In the genomic region with DNA sequence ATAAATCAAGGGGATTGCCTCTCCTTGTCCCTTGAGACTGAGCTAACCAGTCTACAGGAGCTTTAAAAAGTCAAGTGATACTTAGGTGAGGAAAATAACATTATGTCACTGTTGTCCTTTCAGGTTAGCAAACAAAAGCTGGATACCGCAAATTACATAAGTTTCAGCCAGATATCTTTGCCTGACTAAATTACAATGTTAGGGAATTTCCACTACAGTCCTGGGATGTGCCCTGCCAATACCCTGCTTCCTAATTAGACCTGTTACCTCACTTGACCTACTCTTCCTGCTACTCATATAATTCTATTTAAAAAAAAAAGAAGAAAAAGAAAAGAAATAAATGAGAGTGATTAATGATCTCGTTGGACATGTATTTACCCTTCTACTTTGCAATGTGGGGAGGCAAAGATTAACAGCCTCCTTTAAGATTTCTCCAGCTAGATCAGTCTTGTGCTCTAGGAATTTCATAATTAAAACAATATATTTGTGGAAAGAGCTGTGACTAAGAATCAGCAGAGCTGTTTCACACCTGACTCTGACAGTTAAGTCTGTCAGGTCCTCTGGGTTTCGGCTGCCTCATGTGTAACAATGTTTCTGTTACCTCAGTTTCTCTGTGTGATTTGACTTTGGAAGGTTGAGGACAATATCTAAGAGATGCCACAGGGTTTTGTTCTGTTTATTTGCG, we compare ENCODE assay signal across 15 cellular contexts.
DNase-seq lines count a peak whose midpoint lies in the region; ATAC-seq, FAIRE-seq and TF ChIP-seq lines count a peak whose summit lies in the region.
"Had no signal": no experiment of that assay in that cellular context is flagged by ENCODE, and none has a peak within 500 bp of the region (broad histone marks: within the 10 kb centered on the region; RNA-seq: fewer than 3 reads in every experiment).

No MANE protein-coding gene starts in this region.

- H3K4me3 Mint-ChIP-seq in Caco-2 (ENCODE audit: unreplicated experiment) (no peak overlapping the region), astrocyte (ENCODE audit: unreplicated experiment) (no peak overlapping the region), T-helper 17 cell (no peak overlapping the region), immature natural killer cell (no peak overlapping the region), natural killer cell (no peak overlapping the region)
- H3K4me3 Mint-ChIP-seq: activated naive CD4-positive, alpha-beta T cell treated with anti-CD3 and anti-CD28 coated beads, Interleukin-2, amount 50 U/mL, for 24 hours; stimulated activated memory B cell treated with anti-CD40 and anti-IgM and Interleukin-4, amounts not matched to agents 10 μg/mL and 1 μg/mL and 100 μg/mL, for 72 hours had no signal

- H4K20me1 ChIP-seq in IMR-90 (ENCODE audit: insufficient read depth, low read length) (no peaks in the 10 kb centered on the region), astrocyte (ENCODE audit: insufficient read depth, low read length) (no peaks in the 10 kb centered on the region)

- POLR2A ChIA-PET in Caco-2 (lab: Charles Lee) (interaction anchor here (0.6 kb wide), 1 partner anchor 640 kb away, joined by 3 read pairs; no protein-coding TSS in a partner anchor), IMR-90 (lab: Charles Lee; ENCODE audit: unreplicated experiment) (no interaction called here)

- dilution Hi-C loops in IMR-90 (cut with HindIII; ENCODE audit: low sequenced_read_pairs, unreplicated experiment): no loop called here

- H3K27ac ChIP-seq in IMR-90 (ENCODE audit: insufficient read depth, low read length) (no peak overlapping the region), astrocyte (ENCODE audit: low read depth, low read length) (peak overlapping the region; percentile 77)
- H3K27ac ChIP-seq: RWPE1 had no signal

- H3K36me3 Mint-ChIP-seq in Caco-2 (ENCODE audit: insufficient read depth, unreplicated experiment) (peaks cover 31% of the 10 kb centered on the region), astrocyte (ENCODE audit: low read depth, unreplicated experiment) (no peaks in the 10 kb centered on the region), T-helper 17 cell (ENCODE audit: low read depth) (no peaks in the 10 kb centered on the region), immature natural killer cell (no peaks in the 10 kb centered on the region), natural killer cell (no peaks in the 10 kb centered on the region)
- H3K36me3 Mint-ChIP-seq: activated naive CD4-positive, alpha-beta T cell treated with anti-CD3 and anti-CD28 coated beads, Interleukin-2, amount 50 U/mL, for 24 hours; stimulated activated memory B cell treated with anti-CD40 and anti-IgM and Interleukin-4, amounts not matched to agents 10 μg/mL and 1 μg/mL and 100 μg/mL, for 72 hours had no signal

- no peaks in the 10 kb centered on the region for H3K27me3 ChIP-seq in Caco-2 (replicated peaks; ENCODE audit: control insufficient read depth, insufficient read depth, low read length)
- H3K27me3 ChIP-seq in IMR-90 (ENCODE audit: control insufficient read depth, insufficient read depth, low read length): no peaks in the 10 kb centered on the region
- no peaks in the 10 kb centered on the region for H3K27me3 ChIP-seq in astrocyte (ENCODE audit: insufficient read depth, low read length)

- TF ChIP-seq CTCF in Caco-2 (IDR thresholded peaks at IDR 0.05; ENCODE audit: insufficient read depth in 1 of 2, low read depth in 1 of 2, low read length in 1 of 2, severe bottlenecking in 1 of 2, unreplicated experiment in 1 of 2): no peak
- TF ChIP-seq CTCF in IMR-90 (conservative IDR thresholded peaks at IDR 0.05; ENCODE audit: low read depth, low read length): no peak
- no peak for TF ChIP-seq CTCF in astrocyte (IDR thresholded peaks at IDR 0.05; ENCODE audit: insufficient read depth, low read depth, low read length)
- TF ChIP-seq CTCF in GM13977 (IDR thresholded peaks at IDR 0.05; ENCODE audit: extremely low read depth, insufficient read depth, missing control alignments): no peak
- no peak for TF ChIP-seq CTCF in natural killer cell (IDR thresholded peaks at IDR 0.05)

- H3K9me3 ChIP-seq in Caco-2 (no peaks in the 10 kb centered on the region), IMR-90 (ENCODE audit: control insufficient read depth, insufficient read depth, low read length) (no peaks in the 10 kb centered on the region), astrocyte (ENCODE audit: insufficient read depth, low read depth, low read length) (no peaks in the 10 kb centered on the region), T-helper 17 cell (ENCODE audit: control insufficient read depth, low read length, poor library complexity, severe bottlenecking) (no peaks in the 10 kb centered on the region)

- no peak for FAIRE-seq in astrocyte (lab: Jason Lieb, UNC)

- H3K36me3 ChIP-seq in Caco-2 (ENCODE audit: control insufficient read depth, insufficient read depth, low read length) (no peaks in the 10 kb centered on the region), IMR-90 (ENCODE audit: control insufficient read depth, insufficient read depth, low read length) (no peaks in the 10 kb centered on the region), astrocyte (ENCODE audit: insufficient read depth, low read length) (no peaks in the 10 kb centered on the region)

- H3K27ac Mint-ChIP-seq in Caco-2 (ENCODE audit: unreplicated experiment) (peak overlapping the region; percentile 72), astrocyte (ENCODE audit: unreplicated experiment) (no peak overlapping the region), T-helper 17 cell (no peak overlapping the region), immature natural killer cell (no peak overlapping the region), natural killer cell (no peak overlapping the region)
- H3K27ac Mint-ChIP-seq: activated naive CD4-positive, alpha-beta T cell treated with anti-CD3 and anti-CD28 coated beads, Interleukin-2, amount 50 U/mL, for 24 hours; stimulated activated memory B cell treated with anti-CD40 and anti-IgM and Interleukin-4, amounts not matched to agents 10 μg/mL and 1 μg/mL and 100 μg/mL, for 72 hours had no signal

- ATAC-seq in IMR-90 (ENCODE audit: low read depth) (no peak), T-helper 17 cell (no peak), natural killer cell (no peak)
- ATAC-seq: stimulated activated memory B cell treated with anti-CD40 and anti-IgM and Interleukin-4, amounts not matched to agents 10 μg/mL and 1 μg/mL and 100 μg/mL, for 72 hours had no signal

- H3K79me1 ChIP-seq in IMR-90 (ENCODE audit: low read depth in 1 of 2, low read length in 2 of 2): no peaks in the 10 kb centered on the region

- peaks cover 17% of the 10 kb centered on the region for H3K4me1 Mint-ChIP-seq in Caco-2 (ENCODE audit: low read depth, unreplicated experiment)
- H3K4me1 Mint-ChIP-seq in astrocyte (ENCODE audit: low read depth, unreplicated experiment): peaks cover 30% of the 10 kb centered on the region
- no peaks in the 10 kb centered on the region for H3K4me1 Mint-ChIP-seq in T-helper 17 cell
- no peaks in the 10 kb centered on the region for H3K4me1 Mint-ChIP-seq in immature natural killer cell
- no peaks in the 10 kb centered on the region for H3K4me1 Mint-ChIP-seq in natural killer cell
- H3K4me1 Mint-ChIP-seq: activated naive CD4-positive, alpha-beta T cell treated with anti-CD3 and anti-CD28 coated beads, Interleukin-2, amount 50 U/mL, for 24 hours; stimulated activated memory B cell treated with anti-CD40 and anti-IgM and Interleukin-4, amounts not matched to agents 10 μg/mL and 1 μg/mL and 100 μg/mL, for 72 hours had no signal

- no peak overlapping the region for H2AK9ac ChIP-seq in IMR-90 (replicated peaks; ENCODE audit: low read depth, low read length, poor library complexity)

- H3K4me1 ChIP-seq in Caco-2: peaks cover 54% of the 10 kb centered on the region
- H3K4me1 ChIP-seq in IMR-90 (ENCODE audit: control insufficient read depth, insufficient read depth, low read length): peaks cover 4% of the 10 kb centered on the region; the same call in 1 of the 2 replicates
- H3K4me1 ChIP-seq in astrocyte (ENCODE audit: insufficient read depth, low read length): peaks cover 29% of the 10 kb centered on the region

- H3K56ac ChIP-seq in IMR-90 (ENCODE audit: extremely low read depth, insufficient read depth, low read length): no peak overlapping the region

- no CpG with 5 or more reads among the region's 4 CpGs for WGBS in IMR-90 (ENCODE audit: extremely low coverage in 2 of 2, insufficient read length in 1 of 2), 2 experiments

- H3K9ac ChIP-seq in IMR-90 (ENCODE audit: low read depth, low read length) (no peak overlapping the region), astrocyte (ENCODE audit: low read length) (peak overlapping the region; percentile 31)

- 0 out of 2 replicates have a peak overlapping the region, but pooled peaks have one; percentile 12 for H3K14ac ChIP-seq in IMR-90 (replicated peaks; ENCODE audit: low read depth, low read length)

- peak in 1 of 2 experiments; percentile 38 for DNase-seq in Caco-2
- DNase-seq in IMR-90: no peak
- peak; percentile 74 for DNase-seq in astrocyte (ENCODE audit: low read depth)
- peak; percentile 87 for DNase-seq in kidney glomerular epithelial cell (lab: John Stamatoyannopoulos, UW)
- DNase-seq in T-helper 17 cell: no peak
- no peak for DNase-seq in immature natural killer cell
- DNase-seq in GM13977 (ENCODE audit: low spot score): no peak
- no peak for DNase-seq in natural killer cell
- DNase-seq: GDM1; glutamatergic neuron; NCI-H446; stimulated activated CD4-positive, alpha-beta T cell treated with anti-CD3 and anti-CD28 coated beads, Interleukin-2, amount 100 ng/mL, for 24 hours had no signal

- no peaks in the 10 kb centered on the region for H3K79me2 ChIP-seq in astrocyte (ENCODE audit: insufficient read depth, low read length)

- intact Hi-C loops in Caco-2 (cut with micrococcal nuclease; ENCODE audit: unreplicated experiment) (loop anchor here (2.0 kb wide), 1 partner anchor 67 kb away; no protein-coding TSS in a partner anchor), IMR-90 (cut with micrococcal nuclease) (loop anchor here (10.0 kb wide), 1 partner anchor 767 kb away; no protein-coding TSS in a partner anchor), natural killer cell (cut with micrococcal nuclease) (no loop called here)

- no peak overlapping the region for H3K4me3 ChIP-seq in Caco-2 (ENCODE audit: low read depth, low read length)
- H3K4me3 ChIP-seq in IMR-90 (ENCODE audit: insufficient read depth, low read depth, low read length): no peak overlapping the region
- H3K4me3 ChIP-seq in astrocyte (ENCODE audit: insufficient read depth, low read depth, low read length): no peak overlapping the region

- H2BK15ac ChIP-seq in IMR-90 (ENCODE audit: low read depth, low read length): peak overlapping the region; percentile 90; the same call in 2 of the 3 replicates

- H3K9me3 Mint-ChIP-seq in Caco-2 (ENCODE audit: unreplicated experiment): no peaks in the 10 kb centered on the region
- H3K9me3 Mint-ChIP-seq in astrocyte (ENCODE audit: unreplicated experiment): no peaks in the 10 kb centered on the region
- H3K9me3 Mint-ChIP-seq in immature natural killer cell: peaks cover 0 to 13% (median 4%) of the 10 kb centered on the region in 6 donors
- H3K9me3 Mint-ChIP-seq in natural killer cell: peaks cover 3 to 8% of the 10 kb centered on the region in 2 donors
- H3K9me3 Mint-ChIP-seq: activated naive CD4-positive, alpha-beta T cell treated with anti-CD3 and anti-CD28 coated beads, Interleukin-2, amount 50 U/mL, for 24 hours had no signal

- peaks cover 7% of the 10 kb centered on the region for H3K9me1 ChIP-seq in IMR-90 (ENCODE audit: insufficient read depth, low read length)

- CTCF ChIA-PET in Caco-2 (lab: Charles Lee): no interaction called here
- CTCF ChIA-PET in IMR-90 (lab: Yijun Ruan, JAX): interaction anchor here (0.8 to 1.1 kb wide), 2 partner anchors 10 to 34 kb away, joined by 3 read pairs; no protein-coding TSS in a partner anchor

- peak overlapping the region; percentile 69; the same call in 1 of the 2 replicates for H4K5ac ChIP-seq in IMR-90 (ENCODE audit: low read depth, low read length)

- peak overlapping the region; percentile 28; the same call in 1 of the 2 replicates for H2BK120ac ChIP-seq in IMR-90 (ENCODE audit: low read depth, low read length)

- in situ Hi-C loops in IMR-90 (cut with MboI; ENCODE audit: low sequenced_read_pairs) (no loop called here), GM13977 (cut with MboI; ENCODE audit: low pct_unique_long_range_greater_than_20kb, low sequenced_read_pairs, unreplicated experiment) (no loop called here)

- H2AK5ac ChIP-seq in IMR-90 (ENCODE audit: low read depth, low read length): no peak overlapping the region

- no peak overlapping the region for H2BK20ac ChIP-seq in IMR-90 (ENCODE audit: low read depth, low read length)

- peak overlapping the region; percentile 71; the same call in 1 of the 2 replicates for H3K18ac ChIP-seq in IMR-90 (ENCODE audit: low read depth, low read length)

- H2BK5ac ChIP-seq in IMR-90 (ENCODE audit: low read depth, low read length, poor library complexity, severe bottlenecking): no peak overlapping the region

- BruUV-seq in Caco-2 (replicated peaks; lab: Mats Ljungman, UMichigan) (no TSS peak), IMR-90 (replicated peaks; lab: Mats Ljungman, UMichigan) (no TSS peak)

- no peak overlapping the region for H2AFZ ChIP-seq in IMR-90 (replicated peaks; ENCODE audit: low read length, poor library complexity)
- H2AFZ ChIP-seq in astrocyte (ENCODE audit: low read depth, low read length): no peak overlapping the region

- H3K4me2 ChIP-seq in IMR-90 (ENCODE audit: low read depth, low read length) (no peak overlapping the region), astrocyte (ENCODE audit: low read length) (no peak overlapping the region)

- H3K4ac ChIP-seq in IMR-90 (ENCODE audit: low read depth, low read length): peak overlapping the region; percentile 19; the same call in 1 of the 2 replicates

- H3K27me3 Mint-ChIP-seq in Caco-2 (ENCODE audit: insufficient read depth, unreplicated experiment): no peaks in the 10 kb centered on the region
- no peaks in the 10 kb centered on the region for H3K27me3 Mint-ChIP-seq in astrocyte (ENCODE audit: low read depth, unreplicated experiment)
- no peaks in the 10 kb centered on the region for H3K27me3 Mint-ChIP-seq in T-helper 17 cell
- peaks cover 0 to 3% (median 2%) of the 10 kb centered on the region in 3 donors for H3K27me3 Mint-ChIP-seq in immature natural killer cell (ENCODE audit: low read depth in 3 of 3)
- H3K27me3 Mint-ChIP-seq in natural killer cell (ENCODE audit: low read depth in 2 of 2): no peaks in the 10 kb centered on the region
- H3K27me3 Mint-ChIP-seq: activated naive CD4-positive, alpha-beta T cell treated with anti-CD3 and anti-CD28 coated beads, Interleukin-2, amount 50 U/mL, for 24 hours; stimulated activated memory B cell treated with anti-CD40 and anti-IgM and Interleukin-4, amounts not matched to agents 10 μg/mL and 1 μg/mL and 100 μg/mL, for 72 hours had no signal

- TF ChIP-seq POLR2A in IMR-90 (IDR thresholded peaks at IDR 0.05; ENCODE audit: low read depth, low read length): no peak

- no peak overlapping the region; the same call in 1 of the 2 replicates for H4K91ac ChIP-seq in IMR-90 (ENCODE audit: insufficient read depth, low read depth, low read length)

- no peak overlapping the region for H3K23ac ChIP-seq in IMR-90 (ENCODE audit: low read depth, low read length)

- TF ChIP-seq RAD21 in IMR-90 (IDR thresholded peaks at IDR 0.05; ENCODE audit: low read length): no peak

- H4K8ac ChIP-seq in IMR-90 (ENCODE audit: low read depth in 2 of 2, low read length in 2 of 2): peak overlapping the region; percentile 27 to 37; a peak in 1 of 4 replicates

Comparison
In these comparisons a context has a peak if more than half of its experiments do, and no peak if none do; other contexts are left out.
1. DNase-seq: peak in astrocyte (single experiment) and kidney glomerular epithelial cell (single experiment); none in IMR-90 (single experiment), T-helper 17 cell (0 of 3), immature natural killer cell (0 of 3), GM13977 (single experiment) and natural killer cell (single experiment).